27 cellular contexts compared by ENCODE assay signal in genomic region chr12:3757261-3757660, GRCh38. TPM values are rescaled to one million over a fixed set of nuclear protein-coding genes. Genes with fewer than 3 reads are reported as not detected.
DNase-seq lines count a peak whose midpoint lies in the region; ATAC-seq, FAIRE-seq and TF ChIP-seq lines count a peak whose summit lies in the region.
"Had no signal": no experiment of that assay in that cellular context is flagged by ENCODE, and none has a peak within 500 bp of the region (broad histone marks: within the 10 kb centered on the region; RNA-seq: fewer than 3 reads in every experiment).

No MANE protein-coding gene starts in this region.

- TF ChIP-seq RAD21 in liver (IDR thresholded peaks at IDR 0.05): peak; percentile 59 to 67

- H3K4me3 Mint-ChIP-seq in CD8-positive, alpha-beta T cell: no peak overlapping the region
- H3K4me3 Mint-ChIP-seq in activated T-helper 17 cell treated with anti-CD3 and anti-CD28 coated beads, Interleukin-2, amount 50 U/mL, for 72 hours: no peak overlapping the region
- H3K4me3 Mint-ChIP-seq: activated CD4-positive, alpha-beta T cell treated with anti-CD3 and anti-CD28 coated beads, Interleukin-2, amount 10 ng/mL, durations not matched to agents 7 days and 5 days; activated naive CD8-positive, alpha-beta T cell treated with anti-CD3 and anti-CD28 coated beads for 36 hours; CD14-positive monocyte; mesothelial cell of epicardium; nephron progenitor cell; T-helper 1 cell treated with Interleukin-12 subunit alpha and Interleukin-12 subunit beta and Interleukin-4 antibody, amounts not matched to agents 30 μg/mL and 1 μg/mL, for 36 hours had no signal

- DNase-seq in CD8-positive, alpha-beta T cell: no peak
- DNase-seq in GM19239 (ENCODE audit: insufficient read length, low spot score) (no peak), GM20000 (ENCODE audit: low spot score) (no peak), T-helper 9 cell (no peak)
- DNase-seq: activated CD4-positive, alpha-beta T cell treated with anti-CD3 and anti-CD28 coated beads, Interleukin-2, amount 10 ng/mL, durations not matched to agents 7 days and 5 days; activated naive CD8-positive, alpha-beta T cell treated with anti-CD3 and anti-CD28 coated beads for 36 hours; DMS 273 treated with DMSO at 0.1 percent for 48 hours; effector CD8-positive, alpha-beta T cell; GDM1; KG1; NCI-H1930; NCI-H446 treated with DMSO at 0.1 percent for 48 hours; nephron progenitor cell; Peyer's patch; posterior cingulate gyrus; stimulated activated CD4-positive, alpha-beta T cell treated with anti-CD3 and anti-CD28 coated beads, Interleukin-1b, Interleukin-23, amount 100 ng/mL, for 48 hours had no signal

- intact Hi-C loops in CD8-positive, alpha-beta T cell (cut with DNase I, micrococcal nuclease): loop anchor here (10.0 kb wide), 3 partner anchors 568 to 1752 kb away; partner anchors contain the start of genes DCP1B (in 1 of the 2), RAD51AP1 (in 1 of the 2) and TIGAR (in 1 of the 2)

- peaks cover 26% of the 10 kb centered on the region for H3K4me1 Mint-ChIP-seq in CD8-positive, alpha-beta T cell (ENCODE audit: low read depth)
- peaks cover 8% of the 10 kb centered on the region for H3K4me1 Mint-ChIP-seq in activated T-helper 17 cell treated with anti-CD3 and anti-CD28 coated beads, Interleukin-2, amount 50 U/mL, for 72 hours

- POLR2A ChIA-PET in CD8-positive, alpha-beta T cell (lab: Charles Lee): no interaction called here

- no peaks in the 10 kb centered on the region for H3K36me3 ChIP-seq in CD8-positive, alpha-beta T cell (ENCODE audit: insufficient read depth, low read length)
- H3K36me3 ChIP-seq in liver (ENCODE audit: control insufficient read depth in 4 of 4, insufficient read depth in 3 of 4, low read depth in 1 of 4, low read length in 3 of 4): no peaks in the 10 kb centered on the region
- H3K36me3 ChIP-seq: HAP-1, Peyer's patch, thoracic aorta had no signal

- H3K27ac ChIP-seq in CD8-positive, alpha-beta T cell (ENCODE audit: low read depth, low read length): no peak overlapping the region
- H3K27ac ChIP-seq in liver (ENCODE audit: low read depth in 1 of 2, low read length in 2 of 2): peak overlapping the region; percentile 21 to 47
- H3K27ac ChIP-seq: Peyer's patch, thoracic aorta had no signal

- H3K27ac Mint-ChIP-seq in CD8-positive, alpha-beta T cell: peak overlapping the region; percentile 64
- H3K27ac Mint-ChIP-seq in activated T-helper 17 cell treated with anti-CD3 and anti-CD28 coated beads, Interleukin-2, amount 50 U/mL, for 72 hours: peak overlapping the region; percentile 27
- H3K27ac Mint-ChIP-seq: activated T-helper 2 cell treated with anti-CD3 and anti-CD28 coated beads, Interferon-gamma antibody, Interleukin-2, Interleukin-4, amounts not matched to agents 10 μg/mL and 5 μg/mL and 100 μg/mL, durations not matched to agents 14 hours and 24 hours and 36 hours; mesothelial cell of epicardium; nephron progenitor cell had no signal

- peak; percentile 8 for FAIRE-seq in GM19239 (lab: Jason Lieb, UNC)
- FAIRE-seq: GM18507 had no signal

- H3K9me3 Mint-ChIP-seq in CD8-positive, alpha-beta T cell: no peaks in the 10 kb centered on the region
- no peaks in the 10 kb centered on the region for H3K9me3 Mint-ChIP-seq in activated T-helper 17 cell treated with anti-CD3 and anti-CD28 coated beads, Interleukin-2, amount 50 U/mL, for 72 hours
- H3K9me3 Mint-ChIP-seq: activated naive CD8-positive, alpha-beta T cell treated with anti-CD3 and anti-CD28 coated beads for 36 hours; mesothelial cell of epicardium; T-helper 1 cell treated with Interleukin-12 subunit alpha and Interleukin-12 subunit beta and Interleukin-4 antibody, amounts not matched to agents 30 μg/mL and 1 μg/mL, for 36 hours had no signal

- no peak overlapping the region for H3K4me3 ChIP-seq in CD8-positive, alpha-beta T cell (ENCODE audit: low read depth, low read length)
- no peak overlapping the region for H3K4me3 ChIP-seq in liver (ENCODE audit: low read depth in 1 of 3, low read length in 3 of 3)
- H3K4me3 ChIP-seq: HAP-1, Peyer's patch, thoracic aorta had no signal

- H3K9me3 ChIP-seq in CD8-positive, alpha-beta T cell (ENCODE audit: low read length): no peaks in the 10 kb centered on the region
- H3K9me3 ChIP-seq in liver (ENCODE audit: control insufficient read depth in 4 of 4, low read length in 3 of 4): no peaks in the 10 kb centered on the region
- H3K9me3 ChIP-seq: HAP-1, Peyer's patch, thoracic aorta had no signal

- H3K27me3 ChIP-seq in CD8-positive, alpha-beta T cell (ENCODE audit: insufficient read depth, low read length): no peaks in the 10 kb centered on the region
- no peaks in the 10 kb centered on the region for H3K27me3 ChIP-seq in liver (ENCODE audit: control insufficient read depth in 4 of 4, insufficient read depth in 4 of 4, low read length in 3 of 4)
- H3K27me3 ChIP-seq: Peyer's patch had no signal

- H3K9ac ChIP-seq in liver (ENCODE audit: low read depth in 1 of 2, low read length in 2 of 2): no peak overlapping the region

- H3K4me1 ChIP-seq in CD8-positive, alpha-beta T cell (ENCODE audit: insufficient read depth, low read length): peaks cover 20% of the 10 kb centered on the region
- H3K4me1 ChIP-seq in liver (ENCODE audit: control insufficient read depth in 4 of 4, insufficient read depth in 4 of 4, low read length in 3 of 4): peaks cover 15 to 32% (median 27%) of the 10 kb centered on the region in 4 donors

- peaks cover 12% of the 10 kb centered on the region for H3K36me3 Mint-ChIP-seq in CD8-positive, alpha-beta T cell
- H3K36me3 Mint-ChIP-seq in activated T-helper 17 cell treated with anti-CD3 and anti-CD28 coated beads, Interleukin-2, amount 50 U/mL, for 72 hours (ENCODE audit: low read depth): peaks cover 14% of the 10 kb centered on the region
- H3K36me3 Mint-ChIP-seq: mesothelial cell of epicardium had no signal

- WGBS in liver: 33% methylated on average over 2 of the region's 2 CpGs

- H3K27me3 Mint-ChIP-seq in CD8-positive, alpha-beta T cell (ENCODE audit: low read depth): no peaks in the 10 kb centered on the region
- no peaks in the 10 kb centered on the region for H3K27me3 Mint-ChIP-seq in activated T-helper 17 cell treated with anti-CD3 and anti-CD28 coated beads, Interleukin-2, amount 50 U/mL, for 72 hours
- H3K27me3 Mint-ChIP-seq: activated CD4-positive, alpha-beta T cell treated with anti-CD3 and anti-CD28 coated beads, Interleukin-2, amount 10 ng/mL, durations not matched to agents 7 days and 5 days; activated naive CD8-positive, alpha-beta T cell treated with anti-CD3 and anti-CD28 coated beads for 36 hours had no signal

- no peak for TF ChIP-seq CTCF in CD8-positive, alpha-beta T cell (IDR thresholded peaks at IDR 0.05)
- TF ChIP-seq CTCF in liver (IDR thresholded peaks at IDR 0.05; ENCODE audit: low read depth, low read length, missing input control): no peak
- no peak for TF ChIP-seq CTCF in GM20000 (IDR thresholded peaks at IDR 0.05; ENCODE audit: extremely low read depth, missing control alignments)

- CTCF ChIA-PET in CD8-positive, alpha-beta T cell (lab: Charles Lee): no interaction called here

- ATAC-seq in CD8-positive, alpha-beta T cell: no peak
- no peak for ATAC-seq in activated T-helper 17 cell treated with anti-CD3 and anti-CD28 coated beads, Interleukin-2, amount 50 U/mL, for 72 hours (replicated peaks)
- ATAC-seq in HG03565 (IDR thresholded peaks at IDR 0.05; ENCODE audit: unreplicated experiment) (no peak), GM21528 (IDR thresholded peaks at IDR 0.05; ENCODE audit: low FRiP score, unreplicated experiment) (no peak)

TF ChIP-seq in liver, 16 proteins besides CTCF, POLR2A, EP300 and RAD21 (continues in another document):
- TF ChIP-seq GABPA (IDR thresholded peaks at IDR 0.05 in 1 of 2, conservative IDR thresholded peaks at IDR 0.05 in 1 of 2) (no peak), SP1 (IDR thresholded peaks at IDR 0.05) (peak; percentile 97), TAF1 (conservative IDR thresholded peaks at IDR 0.05) (no peak), HNF4A (conservative IDR thresholded peaks at IDR 0.05) (peak; percentile 80 to 89), REST (IDR thresholded peaks at IDR 0.05) (peak; percentile 51), NR2F2 (IDR thresholded peaks at IDR 0.05) (peak; percentile 39), FOXA1 (IDR thresholded peaks at IDR 0.05) (peak; percentile 88), YY1 (IDR thresholded peaks at IDR 0.05) (peak; percentile 86)

RNA-seq across cellular contexts. Expression of gene CRACR2A, which starts 4.4 kb away (rescaled TPM):
- total RNA-seq in CD8-positive, alpha-beta T cell: 10 to 100 TPM; 17.9 TPM
- total RNA-seq in activated T-helper 17 cell treated with anti-CD3 and anti-CD28 coated beads, Interleukin-2, amount 50 U/mL, for 72 hours: 10 to 100 TPM; 39.4 to 46.3 TPM
- 1 to 10 TPM; 2.5 to 4.2 TPM for total RNA-seq in liver
- under 1 TPM; 0.33 to 0.37 TPM for polyA plus RNA-seq in liver
